ENCODE assay signal across 23 cellular contexts in the genomic region with DNA sequence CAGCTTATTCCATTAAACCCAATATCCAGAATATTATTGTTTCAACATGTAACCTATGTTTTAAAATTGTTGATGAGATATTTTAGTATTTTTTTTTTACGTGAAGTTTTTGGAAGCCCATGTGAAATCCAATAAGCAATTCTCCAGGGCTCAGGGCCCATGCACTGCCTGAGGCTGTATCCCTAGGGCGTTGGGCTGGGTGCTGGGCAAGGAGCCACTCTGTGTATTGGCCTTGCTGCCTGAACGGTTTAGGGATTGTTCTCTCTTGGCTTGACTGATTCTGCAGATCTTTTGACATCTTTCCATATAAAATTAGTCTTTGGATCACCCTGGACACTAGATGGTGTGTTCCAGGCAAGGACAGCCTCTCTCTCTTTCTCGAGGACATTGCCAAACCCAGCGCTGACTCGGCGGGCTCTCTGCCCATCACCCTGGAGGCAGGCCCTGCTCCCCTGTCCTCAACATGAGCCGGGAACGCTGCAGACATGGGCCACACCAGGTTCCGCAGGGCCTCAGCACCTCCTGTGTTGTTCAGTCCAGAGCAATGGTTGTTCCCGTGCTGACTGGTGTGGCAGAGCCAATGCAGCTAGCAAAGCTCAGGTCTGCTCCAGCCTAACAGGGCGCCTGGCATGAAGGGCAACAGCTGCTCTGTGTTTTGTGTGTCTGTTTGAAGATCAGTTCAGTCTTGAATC.
DNase-seq lines count a peak whose midpoint lies in the region; ATAC-seq and TF ChIP-seq lines count a peak whose summit lies in the region.
"Had no signal": no experiment of that assay in that cellular context is flagged by ENCODE, and none has a peak within 500 bp of the region (broad histone marks: within the 10 kb centered on the region; RNA-seq: fewer than 3 reads in every experiment).

No MANE protein-coding gene starts in this region.

- H3K4me3 Mint-ChIP-seq in brain, result peak overlapping the region in 1 of 5 experiments; percentile 8
- no peak overlapping the region for H3K4me3 Mint-ChIP-seq in activated CD4-positive, alpha-beta T cell treated with anti-CD3 and anti-CD28 coated beads, Interleukin-2, amount 10 ng/mL, durations not matched to agents 24 days and 14 days
- no peak overlapping the region for H3K4me3 Mint-ChIP-seq in nephron progenitor cell
- no peak overlapping the region for H3K4me3 Mint-ChIP-seq in WTC11
- H3K4me3 Mint-ChIP-seq: activated CD4-positive, alpha-beta T cell treated with anti-CD3 and anti-CD28 coated beads, Interleukin-2, amount 10 ng/mL, durations not matched to agents 7 days and 5 days; CD4-positive, alpha-beta T cell; dendritic cell treated with granulocyte-macrophage colony-stimulating factor and Interleukin-4, amounts not matched to agents 40 ng/mL and 50 ng/mL, for 4 days; GM23338; immature natural killer cell; naive thymus-derived CD8-positive, alpha-beta T cell; stimulated activated effector memory CD8-positive, alpha-beta T cell treated with anti-CD3 and anti-CD28 coated beads, Interleukin-12 subunit alpha, Interleukin-12 subunit beta, amount 100 ng/mL, for 72 hours had no signal

- peak; percentile 6 for DNase-seq in DMS 273 treated with DMSO at 0.1 percent for 48 hours (lab: John Stamatoyannopoulos, UW)
- DNase-seq in heart right ventricle, result peak in 1 of 2 donors; percentile 51
- DNase-seq in gastrocnemius medialis, result peak; percentile 80 to 87
- DNase-seq in activated CD4-positive, alpha-beta T cell treated with anti-CD3 and anti-CD28 coated beads, Interleukin-2, amount 10 ng/mL, durations not matched to agents 24 days and 14 days, result no peak
- no peak for DNase-seq in nephron progenitor cell
- no peak for DNase-seq in WTC11 (ENCODE audit: low spot score)
- DNase-seq: activated CD4-positive, alpha-beta T cell treated with anti-CD3 and anti-CD28 coated beads, Interleukin-2, amount 10 ng/mL, durations not matched to agents 7 days and 5 days; activated CD8-positive, alpha-beta memory T cell treated with anti-CD3 and anti-CD28 coated beads, Interleukin-2, amount 50 U/mL, for 4 hours; DMS79 treated with DMSO at 0.1 percent for 48 hours; immature natural killer cell; naive thymus-derived CD8-positive, alpha-beta T cell; NCI-H1436 treated with DMSO at 0.1 percent for 48 hours; NCI-H2227 treated with DMSO at 0.1 percent for 48 hours; stimulated activated CD4-positive, alpha-beta T cell treated with anti-CD3 and anti-CD28 coated beads, Interleukin-12 subunit alpha, Interleukin-12 subunit beta, amount 100 ng/mL, for 4 hours; transverse colon had no signal

- TF ChIP-seq CTCF in brain (conservative IDR thresholded peaks at IDR 0.05), result no peak
- no peak for TF ChIP-seq CTCF in heart right ventricle (IDR thresholded peaks at IDR 0.05)
- peak in 2 of 5 experiments; percentile 16 to 19 for TF ChIP-seq CTCF in gastrocnemius medialis (IDR thresholded peaks at IDR 0.05 in 4 of 5, conservative IDR thresholded peaks at IDR 0.05 in 1 of 5)
- no peak for TF ChIP-seq CTCF in nephron progenitor cell (IDR thresholded peaks at IDR 0.05)
- no peak for TF ChIP-seq CTCF in WTC11 (IDR thresholded peaks at IDR 0.05)

- CTCF ChIA-PET in WTC11 (lab: Charles Lee), result interaction anchor here (1.1 kb wide), 1 partner anchor 95 kb away, joined by 3 read pairs; no protein-coding TSS in a partner anchor

- H3K4me3 ChIP-seq in heart right ventricle (no peak overlapping the region), gastrocnemius medialis (no peak overlapping the region)
- H3K4me3 ChIP-seq: GM23338, Peyer's patch, transverse colon had no signal

- H3K4me1 Mint-ChIP-seq in brain (peaks cover 58% of the 10 kb centered on the region), nephron progenitor cell (peaks cover 53% of the 10 kb centered on the region), WTC11 (no peaks in the 10 kb centered on the region)
- peaks cover 8% of the 10 kb centered on the region for H3K4me1 Mint-ChIP-seq in activated CD4-positive, alpha-beta T cell treated with anti-CD3 and anti-CD28 coated beads, Interleukin-2, amount 10 ng/mL, durations not matched to agents 24 days and 14 days
- H3K4me1 Mint-ChIP-seq: GM23338; naive thymus-derived CD8-positive, alpha-beta T cell had no signal

- ATAC-seq in heart right ventricle (peak in 7 of 8 donors; percentile 29 to 77 (median 67)), gastrocnemius medialis (peak; percentile 78 to 84), GM18502 (IDR thresholded peaks at IDR 0.05; ENCODE audit: poor library complexity, unreplicated experiment) (no peak), WTC11 (no peak)
- ATAC-seq: GM23338; naive thymus-derived CD8-positive, alpha-beta T cell; stimulated activated effector memory CD8-positive, alpha-beta T cell treated with anti-CD3 and anti-CD28 coated beads, Interleukin-12 subunit alpha, Interleukin-12 subunit beta, amount 100 ng/mL, for 72 hours had no signal

- in situ Hi-C loops in gastrocnemius medialis (cut with MboI; ENCODE audit: low sequenced_read_pairs in 4 of 4), result no loop called here

- intact Hi-C loops in heart right ventricle (cut with DNase I), result no loop called here
- intact Hi-C loops in gastrocnemius medialis (cut with DNase I; ENCODE audit: low total_unique reads), result loop anchor here (5.0 kb wide), 1 partner anchor 47 kb away; no protein-coding TSS in a partner anchor
- intact Hi-C loops in activated CD4-positive, alpha-beta T cell treated with anti-CD3 and anti-CD28 coated beads, Interleukin-2, amount 10 ng/mL, durations not matched to agents 24 days and 14 days (cut with micrococcal nuclease), result no loop called here

- peaks cover 0 to 11% (median 0%) of the 10 kb centered on the region in 9 donors for H3K36me3 ChIP-seq in heart right ventricle
- no peaks in the 10 kb centered on the region for H3K36me3 ChIP-seq in gastrocnemius medialis
- H3K36me3 ChIP-seq: Peyer's patch, transverse colon had no signal

- H3K27ac Mint-ChIP-seq in brain (peak overlapping the region in 3 of 5 experiments; percentile 54 to 97 (median 88)), nephron progenitor cell (no peak overlapping the region), WTC11 (no peak overlapping the region)
- H3K27ac Mint-ChIP-seq in activated CD4-positive, alpha-beta T cell treated with anti-CD3 and anti-CD28 coated beads, Interleukin-2, amount 10 ng/mL, durations not matched to agents 24 days and 14 days, result no peak overlapping the region
- H3K27ac Mint-ChIP-seq: activated CD4-positive, alpha-beta T cell treated with anti-CD3 and anti-CD28 coated beads, Interleukin-2, amount 10 ng/mL, durations not matched to agents 7 days and 5 days; CD4-positive, alpha-beta T cell; dendritic cell treated with granulocyte-macrophage colony-stimulating factor and Interleukin-4, amounts not matched to agents 40 ng/mL and 50 ng/mL, for 4 days; GM23338; immature natural killer cell; naive thymus-derived CD8-positive, alpha-beta T cell; stimulated activated effector memory CD8-positive, alpha-beta T cell treated with anti-CD3 and anti-CD28 coated beads, Interleukin-12 subunit alpha, Interleukin-12 subunit beta, amount 100 ng/mL, for 72 hours had no signal

- H3K9me3 Mint-ChIP-seq in brain, result peaks cover under 1 to 7% (median 3%) of the 10 kb centered on the region in 5 experiments
- no peaks in the 10 kb centered on the region for H3K9me3 Mint-ChIP-seq in activated CD4-positive, alpha-beta T cell treated with anti-CD3 and anti-CD28 coated beads, Interleukin-2, amount 10 ng/mL, durations not matched to agents 24 days and 14 days
- H3K9me3 Mint-ChIP-seq in nephron progenitor cell, result peaks cover 6% of the 10 kb centered on the region
- peaks cover 4% of the 10 kb centered on the region for H3K9me3 Mint-ChIP-seq in WTC11
- H3K9me3 Mint-ChIP-seq: activated CD4-positive, alpha-beta T cell treated with anti-CD3 and anti-CD28 coated beads, Interleukin-2, amount 10 ng/mL, durations not matched to agents 7 days and 5 days; CD4-positive, alpha-beta T cell; GM23338; immature natural killer cell; naive thymus-derived CD8-positive, alpha-beta T cell had no signal

- 68 to 69% methylated on average over 12 of the region's 12 CpGs for WGBS in heart right ventricle, 2 donors

- H3K9me3 ChIP-seq in heart right ventricle (no peaks in the 10 kb centered on the region), gastrocnemius medialis (no peaks in the 10 kb centered on the region)
- H3K9me3 ChIP-seq: Peyer's patch, transverse colon had no signal

- TF ChIP-seq POLR2A in gastrocnemius medialis (IDR thresholded peaks at IDR 0.05), result no peak

- H3K27ac ChIP-seq in heart right ventricle (peak overlapping the region in 5 of 10 donors; percentile 8 to 56 (median 52)), gastrocnemius medialis (peak overlapping the region; percentile 72 to 88 (median 76))
- H3K27ac ChIP-seq: epithelial cell of prostate, Peyer's patch, transverse colon had no signal

- H3K36me3 Mint-ChIP-seq in brain (peaks cover 24% of the 10 kb centered on the region), nephron progenitor cell (ENCODE audit: low read depth) (peaks cover 1% of the 10 kb centered on the region), WTC11 (no peaks in the 10 kb centered on the region)
- H3K36me3 Mint-ChIP-seq in activated CD4-positive, alpha-beta T cell treated with anti-CD3 and anti-CD28 coated beads, Interleukin-2, amount 10 ng/mL, durations not matched to agents 24 days and 14 days (ENCODE audit: low read depth), result no peaks in the 10 kb centered on the region
- H3K36me3 Mint-ChIP-seq: immature natural killer cell; stimulated activated effector memory CD8-positive, alpha-beta T cell treated with anti-CD3 and anti-CD28 coated beads, Interleukin-12 subunit alpha, Interleukin-12 subunit beta, amount 100 ng/mL, for 72 hours had no signal

- H3K27me3 ChIP-seq in heart right ventricle, result no peaks in the 10 kb centered on the region
- H3K27me3 ChIP-seq in gastrocnemius medialis, result no peaks in the 10 kb centered on the region
- H3K27me3 ChIP-seq: Peyer's patch, transverse colon had no signal

- POLR2A ChIA-PET in WTC11 (lab: Charles Lee), result no interaction called here

- H3K27me3 Mint-ChIP-seq in brain, result no peaks in the 10 kb centered on the region
- no peaks in the 10 kb centered on the region for H3K27me3 Mint-ChIP-seq in activated CD4-positive, alpha-beta T cell treated with anti-CD3 and anti-CD28 coated beads, Interleukin-2, amount 10 ng/mL, durations not matched to agents 24 days and 14 days
- no peaks in the 10 kb centered on the region for H3K27me3 Mint-ChIP-seq in nephron progenitor cell (ENCODE audit: low read depth, poor library complexity)
- H3K27me3 Mint-ChIP-seq in WTC11 (ENCODE audit: low read depth), result no peaks in the 10 kb centered on the region
- H3K27me3 Mint-ChIP-seq: activated CD4-positive, alpha-beta T cell treated with anti-CD3 and anti-CD28 coated beads, Interleukin-2, amount 10 ng/mL, durations not matched to agents 7 days and 5 days; CD4-positive, alpha-beta T cell; dendritic cell treated with granulocyte-macrophage colony-stimulating factor and Interleukin-4, amounts not matched to agents 40 ng/mL and 50 ng/mL, for 4 days; naive thymus-derived CD8-positive, alpha-beta T cell had no signal

- H3K4me1 ChIP-seq in heart right ventricle, result peaks cover 0 to 28% (median 18%) of the 10 kb centered on the region in 9 donors
- peaks cover 40 to 54% of the 10 kb centered on the region in 2 donors for H3K4me1 ChIP-seq in gastrocnemius medialis
- H3K4me1 ChIP-seq: Peyer's patch had no signal

Comparison
In these comparisons a context has a peak if more than half of its experiments do, and no peak if none do; other contexts are left out.
1. DNase-seq: peak in DMS 273 treated with DMSO at 0.1 percent for 48 hours (single experiment) and gastrocnemius medialis (2 of 2); none in activated CD4-positive, alpha-beta T cell treated with anti-CD3 and anti-CD28 coated beads, Interleukin-2, amount 10 ng/mL, durations not matched to agents 24 days and 14 days (single experiment), nephron progenitor cell (single experiment) and WTC11 (single experiment).
2. H3K27ac Mint-ChIP-seq: peak in brain (3 of 5); none in activated CD4-positive, alpha-beta T cell treated with anti-CD3 and anti-CD28 coated beads, Interleukin-2, amount 10 ng/mL, durations not matched to agents 24 days and 14 days (single experiment), nephron progenitor cell (single experiment) and WTC11 (single experiment).
3. ATAC-seq: peak in heart right ventricle (7 of 8) and gastrocnemius medialis (2 of 2); none in GM18502 (single experiment) and WTC11 (single experiment).